1 cellular context compared by ENCODE assay signal in genomic region chr5:76446776-76447175, GRCh38.
TF ChIP-seq lines count a peak whose summit lies in the region.

No MANE protein-coding gene starts in this region.

TF ChIP-seq in H1, 55 proteins besides CTCF, POLR2A, EP300 and RAD21:
- TF ChIP-seq RNF2 (IDR thresholded peaks at IDR 0.05; ENCODE audit: borderline replicate concordance, low read depth, low read length, missing control alignments, poor library complexity, severe bottlenecking) = no peak
- no peak for TF ChIP-seq RFX5 (IDR thresholded peaks at IDR 0.05; ENCODE audit: borderline replicate concordance, low read depth, low read length)
- TF ChIP-seq SIRT6 (IDR thresholded peaks at IDR 0.05; ENCODE audit: low read length) = no peak
- no peak for TF ChIP-seq NANOG (IDR thresholded peaks at IDR 0.05; ENCODE audit: insufficient read depth, low read depth, low read length, poor library complexity, severe bottlenecking)
- TF ChIP-seq TAF7 (optimal IDR thresholded peaks at IDR 0.05; ENCODE audit: borderline replicate concordance, low read depth, low read length) = no peak
- TF ChIP-seq ASH2L (IDR thresholded peaks at IDR 0.05; ENCODE audit: low read length) = no peak
- TF ChIP-seq SUZ12 (IDR thresholded peaks at IDR 0.05; ENCODE audit: low read length) = no peak
- no peak for TF ChIP-seq CREB1 (IDR thresholded peaks at IDR 0.05)
- TF ChIP-seq HDAC2 (IDR thresholded peaks at IDR 0.05; ENCODE audit: borderline replicate concordance in 1 of 2, low read depth in 2 of 2, low read length in 2 of 2) = no peak
